In genomic region chr17:61201211-61201610, GRCh38 we compare ENCODE assay signal across 11 cellular contexts.
A peak's percentile ranks its signal among the peaks of the same experiment; 100 is the strongest.
DNase-seq lines count a peak whose midpoint lies in the region; ATAC-seq, FAIRE-seq and TF ChIP-seq lines count a peak whose summit lies in the region.
"Had no signal": no experiment of that assay in that cellular context is flagged by ENCODE, and none has a peak within 500 bp of the region (broad histone marks: within the 10 kb centered on the region; RNA-seq: fewer than 3 reads in every experiment).

No MANE protein-coding gene starts in this region.

- TF ChIP-seq EP300 in A549 (IDR thresholded peaks at IDR 0.05): peak; percentile 61 to 82; a peak in 3 of 5 replicates

- WGBS in A549 (ENCODE audit: missing lambda C conversion rate): 0% methylated on average over 3 of the region's 3 CpGs
- 92 to 100% methylated on average over 2 of the region's 3 CpGs for WGBS in mesodermal cell (ENCODE audit: insufficient coverage in 2 of 2), 2 experiments

- peak; percentile 38 to 64 for TF ChIP-seq RAD21 in A549 (conservative IDR thresholded peaks at IDR 0.05 in 1 of 2, IDR thresholded peaks at IDR 0.05 in 1 of 2)

- H3K36me3 ChIP-seq in bronchial epithelial cell (ENCODE audit: control insufficient read depth, insufficient read depth, low read length) (no peaks in the 10 kb centered on the region), mesodermal cell (ENCODE audit: control insufficient read depth, insufficient read depth, low read length) (no peaks in the 10 kb centered on the region)

- no peak for TF ChIP-seq CTCF in A549 (IDR thresholded peaks at IDR 0.05)
- no peak for TF ChIP-seq CTCF in bronchial epithelial cell (IDR thresholded peaks at IDR 0.05; ENCODE audit: insufficient read depth, low read length, severe bottlenecking)

- H3K9me3 ChIP-seq in A549 (no peaks in the 10 kb centered on the region), mesodermal cell (ENCODE audit: control insufficient read depth, low read length) (no peaks in the 10 kb centered on the region)

- FAIRE-seq in A549 (lab: Jason Lieb, UNC) (peak; percentile 100), bronchial epithelial cell (lab: Jason Lieb, UNC) (peak; percentile 52)

- no peak for TF ChIP-seq POLR2A in A549 (IDR thresholded peaks at IDR 0.05; ENCODE audit: low read length)

- peak; percentile 91 for ATAC-seq in A549

- DNase-seq in A549 (ENCODE audit: low read depth in 1 of 2, low spot score in 1 of 2) (peak; percentile 25 to 91), HS-27A (ENCODE audit: low read depth) (peak; percentile 55), bronchial epithelial cell (ENCODE audit: low read depth) (peak; percentile 38), 8988T (no peak), GOT3 (lab: John Stamatoyannopoulos, UW) (no peak), NCI-H526 (lab: John Stamatoyannopoulos, UW) (no peak), NCI-H2107 treated with DMSO at 0.1 percent for 48 hours (lab: John Stamatoyannopoulos, UW; ENCODE audit: unreplicated experiment) (no peak)
- DNase-seq: activated CD4-positive, alpha-beta T cell treated with anti-CD3 and anti-CD28 coated beads, Interleukin-2, amount 10 ng/mL, durations not matched to agents 7 days and 5 days; C1 segment of cervical spinal cord; stimulated activated CD4-positive, alpha-beta T cell treated with anti-CD3 and anti-CD28 coated beads, Interleukin-4, amount 100 ng/mL, for 1 hour had no signal

- no peaks in the 10 kb centered on the region for H3K27me3 ChIP-seq in bronchial epithelial cell (ENCODE audit: control insufficient read depth, insufficient read depth, low read length)

- H3K4me1 ChIP-seq in A549: peaks cover 56% of the 10 kb centered on the region
- peaks cover 15% of the 10 kb centered on the region for H3K4me1 ChIP-seq in mesodermal cell (ENCODE audit: control insufficient read depth, insufficient read depth, low read length, poor library complexity, severe bottlenecking)

- peak overlapping the region; percentile 76 for H3K4me2 ChIP-seq in A549

- CTCF ChIA-PET in A549 (lab: Yijun Ruan, JAX): interaction anchor here (0.6 to 1.9 kb wide), 10 partner anchors 13 to 482 kb away, joined by 3 to 6 read pairs (median 3); no protein-coding TSS in a partner anchor

- POLR2A ChIA-PET in A549 (lab: Yijun Ruan, JAX): interaction anchor here (0.6 to 1.4 kb wide), 7 partner anchors 12 to 976 kb away, joined by 3 to 10 read pairs (median 3); partner anchors contain the start of gene TBX2

- H3K4me3 ChIP-seq in A549: peak overlapping the region; percentile 20; the same call in 2 of the 3 replicates
- no peak overlapping the region for H3K4me3 ChIP-seq in bronchial epithelial cell (ENCODE audit: low read depth, low read length)
- no peak overlapping the region for H3K4me3 ChIP-seq in mesodermal cell (ENCODE audit: extremely low read depth, insufficient read depth, low read length, poor library complexity, severe bottlenecking)

- H3K27ac ChIP-seq in A549 (peak overlapping the region; percentile 71 to 85), mesodermal cell (ENCODE audit: low read depth, low read length, severe bottlenecking) (peak overlapping the region; percentile 65)

TF ChIP-seq in A549, 52 proteins besides CTCF, POLR2A, EP300 and RAD21:
- TF ChIP-seq SMC3 (IDR thresholded peaks at IDR 0.05): peak; percentile 57
- TF ChIP-seq GATA3 (IDR thresholded peaks at IDR 0.05; ENCODE audit: borderline replicate concordance): peak; percentile 100
- peak; percentile 85 for TF ChIP-seq MAX (IDR thresholded peaks at IDR 0.05)
- no peak for TF ChIP-seq TP53 (CRISPR knock-in tag; IDR thresholded peaks at IDR 0.05)
- no peak for TF ChIP-seq NPAS2 (CRISPR knock-in tag; IDR thresholded peaks at IDR 0.05; ENCODE audit: borderline replicate concordance)
- no peak for TF ChIP-seq RCOR1 (IDR thresholded peaks at IDR 0.05; ENCODE audit: low read depth, low read length)
- no peak for TF ChIP-seq HES2 (IDR thresholded peaks at IDR 0.05)
- peak; percentile 83 to 95 for TF ChIP-seq JUN (IDR thresholded peaks at IDR 0.05)
- peak; percentile 90 for TF ChIP-seq FOSL2 (IDR thresholded peaks at IDR 0.05)
- TF ChIP-seq FOSL2 (CRISPR knock-in tag; IDR thresholded peaks at IDR 0.05): peak; percentile 96
- no peak for TF ChIP-seq KDM1A (IDR thresholded peaks at IDR 0.05; ENCODE audit: low read depth)
- TF ChIP-seq ESRRA (IDR thresholded peaks at IDR 0.05; ENCODE audit: borderline replicate concordance, low read length): no peak
- no peak for TF ChIP-seq PHF8 (IDR thresholded peaks at IDR 0.05; ENCODE audit: borderline replicate concordance, low read depth)
- peak; percentile 74; the same call in 1 of the 3 replicates for TF ChIP-seq BCL3 (IDR thresholded peaks at IDR 0.05)
- no peak for TF ChIP-seq CHD4 (IDR thresholded peaks at IDR 0.05; ENCODE audit: borderline replicate concordance)
- peak in 1 of 2 experiments; percentile 92; a peak in 2 of 4 replicates for TF ChIP-seq CEBPB (IDR thresholded peaks at IDR 0.05)
- no peak for TF ChIP-seq RFX5 (IDR thresholded peaks at IDR 0.05)
- TF ChIP-seq ZFP36 (IDR thresholded peaks at IDR 0.05; ENCODE audit: borderline replicate concordance, partially characterized antibody): no peak
- no peak for TF ChIP-seq HDAC2 (IDR thresholded peaks at IDR 0.05)
- peak; percentile 98 for TF ChIP-seq JUNB (IDR thresholded peaks at IDR 0.05)
- peak; percentile 69; the same call in 1 of the 2 replicates for TF ChIP-seq FOXS1 (CRISPR knock-in tag; IDR thresholded peaks at IDR 0.05)
- TF ChIP-seq PBX3 (IDR thresholded peaks at IDR 0.05): peak; percentile 80
TF ChIP-seq in A549: peak in this region for 10.

Comparison
In these comparisons a context has a peak if more than half of its experiments do, and no peak if none do; other contexts are left out.
1. DNase-seq: peak in A549 (2 of 2), HS-27A (single experiment) and bronchial epithelial cell (single experiment); none in 8988T (single experiment), GOT3 (single experiment), NCI-H526 (0 of 2) and NCI-H2107 treated with DMSO at 0.1 percent for 48 hours (single experiment).